ENCODE assay signal across 13 cellular contexts in the genomic region with DNA sequence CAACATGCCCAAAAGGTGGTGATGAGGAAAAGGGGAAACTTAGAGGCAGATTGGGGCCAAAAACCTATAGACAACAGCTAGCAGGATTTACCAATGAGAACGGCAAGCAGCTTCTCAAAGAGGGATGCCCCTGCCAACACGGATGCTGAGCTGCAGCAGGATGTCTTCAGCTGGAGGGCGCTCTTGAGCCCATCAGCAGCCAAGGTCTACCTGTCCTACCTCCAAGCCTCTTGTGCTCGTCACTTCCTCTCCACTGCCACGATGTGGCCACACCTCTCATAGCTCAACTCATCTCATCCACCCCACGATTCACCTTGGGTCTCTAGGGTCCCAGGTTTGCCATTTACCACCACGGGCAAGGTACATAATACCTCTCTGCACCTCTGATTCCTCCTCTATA. TPM values are rescaled to one million over a fixed set of nuclear protein-coding genes. Genes with fewer than 3 reads are reported as not detected.
DNase-seq lines count a peak whose midpoint lies in the region; ATAC-seq, FAIRE-seq and TF ChIP-seq lines count a peak whose summit lies in the region.
"Had no signal": no experiment of that assay in that cellular context is flagged by ENCODE, and none has a peak within 500 bp of the region (broad histone marks: within the 10 kb centered on the region; RNA-seq: fewer than 3 reads in every experiment).

No MANE protein-coding gene starts in this region.

- H3K9me3 ChIP-seq in gastrocnemius medialis (no peaks in the 10 kb centered on the region), small intestine (ENCODE audit: control insufficient read depth, low read depth) (no peaks in the 10 kb centered on the region)
- H3K9me3 ChIP-seq: colonic mucosa had no signal

- no peak for TF ChIP-seq POLR2A in gastrocnemius medialis (IDR thresholded peaks at IDR 0.05)

- H3K27me3 ChIP-seq in H7 (ENCODE audit: control insufficient read depth, insufficient read depth, low read length) (no peaks in the 10 kb centered on the region), foreskin keratinocyte (no peaks in the 10 kb centered on the region), gastrocnemius medialis (no peaks in the 10 kb centered on the region), small intestine (ENCODE audit: control insufficient read depth in 2 of 2, insufficient read depth in 2 of 2, low read length in 2 of 2) (no peaks in the 10 kb centered on the region)
- H3K27me3 ChIP-seq: colonic mucosa had no signal

- FAIRE-seq in small intestine (lab: Jason Lieb, UNC) = no peak

- WGBS in small intestine, 3 donors = 77 to 88% (median 87%) methylated on average over 7 of the region's 7 CpGs

- H3K4me1 ChIP-seq in foreskin keratinocyte (peaks cover 13% of the 10 kb centered on the region), gastrocnemius medialis (peaks cover 82 to 84% of the 10 kb centered on the region in 2 donors), small intestine (ENCODE audit: control insufficient read depth in 2 of 2, insufficient read depth in 1 of 2, low read depth in 1 of 2, low read length in 1 of 2) (peaks cover 5 to 7% of the 10 kb centered on the region in 2 donors)

- TF ChIP-seq CTCF in foreskin keratinocyte (conservative IDR thresholded peaks at IDR 0.05) = peak; percentile 50
- TF ChIP-seq CTCF in gastrocnemius medialis (IDR thresholded peaks at IDR 0.05 in 4 of 5, conservative IDR thresholded peaks at IDR 0.05 in 1 of 5) = no peak

- no peak overlapping the region for H3K4me3 ChIP-seq in H7 (ENCODE audit: insufficient read depth, low read depth, low read length)
- H3K4me3 ChIP-seq in gastrocnemius medialis = no peak overlapping the region
- no peak overlapping the region for H3K4me3 ChIP-seq in small intestine (ENCODE audit: low read depth in 1 of 2, low read length in 2 of 2)
- H3K4me3 ChIP-seq: colonic mucosa had no signal

- no peak overlapping the region for H3K27ac ChIP-seq in foreskin keratinocyte
- peak overlapping the region; percentile 75 to 80 (median 76) for H3K27ac ChIP-seq in gastrocnemius medialis
- no peak overlapping the region for H3K27ac ChIP-seq in small intestine (ENCODE audit: low read depth in 1 of 2, low read length in 1 of 2)
- H3K27ac ChIP-seq: colonic mucosa had no signal

- H3K36me3 ChIP-seq in H7 (replicated peaks; ENCODE audit: control insufficient read depth, insufficient read depth, low read length) (no peaks in the 10 kb centered on the region), gastrocnemius medialis (no peaks in the 10 kb centered on the region), small intestine (ENCODE audit: control insufficient read depth in 2 of 2, insufficient read depth in 2 of 2, low read length in 2 of 2) (no peaks in the 10 kb centered on the region)
- H3K36me3 ChIP-seq: colonic mucosa had no signal

- intact Hi-C loops in gastrocnemius medialis (cut with DNase I; ENCODE audit: low total_unique reads) = loop anchor here (5.0 kb wide), 1 partner anchor 112 kb away; no protein-coding TSS in a partner anchor

- DNase-seq in H7 = peak; percentile 84
- peak; percentile 28 for DNase-seq in RPMI8226
- DNase-seq in foreskin keratinocyte = no peak
- DNase-seq in gastrocnemius medialis = no peak
- DNase-seq in small intestine = no peak
- no peak for DNase-seq in activated naive CD4-positive, alpha-beta T cell treated with Interleukin-2 at 50 U/mL for 16 hours
- DNase-seq: activated CD4-positive, alpha-beta T cell treated with anti-CD3 and anti-CD28 coated beads for 48 hours; NCI-H1105; NCI-H82; stimulated activated CD4-positive, alpha-beta T cell treated with anti-CD3 and anti-CD28 coated beads, Interleukin-2, amount 100 ng/mL, for 24 hours; stimulated activated naive CD4-positive, alpha-beta T cell had no signal

- in situ Hi-C loops in gastrocnemius medialis (cut with MboI; ENCODE audit: low sequenced_read_pairs in 4 of 4) = no loop called here

- peak; percentile 11 for ATAC-seq in foreskin keratinocyte
- no peak for ATAC-seq in gastrocnemius medialis
- no peak for ATAC-seq in GM21367 (IDR thresholded peaks at IDR 0.05; ENCODE audit: unreplicated experiment)

RNA-seq across cellular contexts. Expression of gene DLG5, which starts 36.5 kb away (rescaled TPM):
- 28.2 and 31.7 TPM in 2 replicates for total RNA-seq in H7 (2014; rRNA removed; shearing (Covaris generic))
- total RNA-seq in foreskin keratinocyte (66.7 and 74.8 TPM in 2 replicates), gastrocnemius medialis (10 to 100 TPM; 28.6 to 51.2 (median 40.3) TPM)
- polyA plus RNA-seq in foreskin keratinocyte (25.1 and 29.0 TPM in 2 replicates), small intestine (10 to 100 TPM in 1 of 3 donors, 1 to 10 TPM in 2; 7.8 to 13.9 (median 8.9) TPM)

Comparison
In these comparisons a context has a peak if more than half of its experiments do, and no peak if none do; other contexts are left out.
1. DNase-seq: peak in H7 (single experiment) and RPMI8226 (single experiment); none in foreskin keratinocyte (0 of 2), gastrocnemius medialis (0 of 2), small intestine (single experiment) and activated naive CD4-positive, alpha-beta T cell treated with Interleukin-2 at 50 U/mL for 16 hours (single experiment).
2. H3K27ac ChIP-seq: peak in gastrocnemius medialis (4 of 4); none in foreskin keratinocyte (single experiment) and small intestine (0 of 2).